ENCODE assay signal across 8 cellular contexts in the genomic region with DNA sequence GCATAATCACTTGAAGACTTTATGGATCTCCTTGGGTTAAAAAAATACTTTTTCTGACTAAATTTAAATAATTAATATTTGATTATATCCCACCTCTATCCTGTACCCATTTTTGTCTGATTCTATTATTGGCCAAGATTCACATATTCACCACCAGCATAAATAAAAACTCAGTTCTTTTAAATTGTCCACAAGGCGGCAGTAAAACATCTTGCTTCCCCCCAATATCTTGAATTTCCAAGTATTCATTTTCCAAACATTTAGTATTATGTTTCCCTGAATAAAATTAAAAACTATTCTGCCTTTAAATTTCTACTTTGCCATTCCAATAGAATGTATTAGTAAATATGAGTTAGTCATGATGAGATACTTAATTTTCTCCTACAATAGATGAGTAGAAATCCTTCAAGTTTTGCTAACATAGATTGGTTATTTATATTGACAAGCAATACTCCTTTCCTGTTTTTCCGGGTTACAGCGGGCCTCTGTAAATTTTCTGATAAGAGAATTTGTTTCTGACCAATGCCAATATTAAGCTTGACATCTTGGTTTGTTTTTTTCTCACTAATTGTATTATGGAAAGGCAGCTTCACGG.
DNase-seq lines count a peak whose midpoint lies in the region; ATAC-seq, FAIRE-seq and TF ChIP-seq lines count a peak whose summit lies in the region.

No MANE protein-coding gene starts in this region.

- DNase-seq in AG09319 (ENCODE audit: extremely low read depth, low read depth) = no peak
- no peak for DNase-seq in keratinocyte (ENCODE audit: low read depth, low spot score)
- no peak for DNase-seq in DMS153 (lab: John Stamatoyannopoulos, UW)
- DNase-seq in stimulated activated CD4-positive, alpha-beta T cell treated with anti-CD3 and anti-CD28 coated beads, Interleukin-2, amount 100 ng/mL, for 48 hours = no peak

- no peak for FAIRE-seq in keratinocyte (lab: Jason Lieb, UNC)

- no peak for ATAC-seq in HG03342 (IDR thresholded peaks at IDR 0.05; ENCODE audit: unreplicated experiment)
- ATAC-seq in HG03442 (IDR thresholded peaks at IDR 0.05; ENCODE audit: unreplicated experiment) = no peak

- no peak overlapping the region for H2AFZ ChIP-seq in keratinocyte (ENCODE audit: control insufficient read depth, low read length)

- TF ChIP-seq CTCF in AG09319 (IDR thresholded peaks at IDR 0.05; ENCODE audit: low read depth, low read length) (peak; percentile 54), HEK293 (tag by site-specific recombination; IDR thresholded peaks at IDR 0.05) (no peak), VCaP (conservative IDR thresholded peaks at IDR 0.05) (peak; percentile 88), keratinocyte (optimal IDR thresholded peaks at IDR 0.05 in 1 of 3, IDR thresholded peaks at IDR 0.05 in 1 of 3, conservative IDR thresholded peaks at IDR 0.05 in 1 of 3; ENCODE audit: extremely low read depth in 1 of 3, insufficient read depth in 2 of 3, low read length in 3 of 3) (peak in 2 of 3 experiments; percentile 30 to 38)

- no peak overlapping the region for H3K4me3 ChIP-seq in HEK293 (ENCODE audit: low read depth, low read length)
- H3K4me3 ChIP-seq in keratinocyte (ENCODE audit: control insufficient read depth in 2 of 3, extremely low read depth in 1 of 3, insufficient read depth in 2 of 3, low read depth in 1 of 3, low read length in 3 of 3) = no peak overlapping the region

- no peak overlapping the region for H3K9ac ChIP-seq in keratinocyte (ENCODE audit: control insufficient read depth, extremely low read depth, insufficient read depth, low read length)

- H3K27ac ChIP-seq in HEK293 (ENCODE audit: extremely low read depth, low read depth, low read length) (no peak overlapping the region), VCaP (no peak overlapping the region), keratinocyte (ENCODE audit: control insufficient read depth, insufficient read depth, low read length) (no peak overlapping the region)

- H3K9me3 ChIP-seq in HEK293 (ENCODE audit: control insufficient read depth, insufficient read depth, low read depth, low read length) = no peaks in the 10 kb centered on the region
- no peaks in the 10 kb centered on the region for H3K9me3 ChIP-seq in keratinocyte (ENCODE audit: control insufficient read depth, low read depth, low read length)

- dilution Hi-C loops in keratinocyte (cut with MboI; ENCODE audit: extremely low pct_ligation_motif_present, low sequenced_read_pairs) = no loop called here

- H4K20me1 ChIP-seq in keratinocyte (ENCODE audit: control insufficient read depth, extremely low read depth, insufficient read depth, low read length) = no peaks in the 10 kb centered on the region

- no peaks in the 10 kb centered on the region for H3K27me3 ChIP-seq in keratinocyte (ENCODE audit: control insufficient read depth, extremely low read depth, insufficient read depth, low read length)

- H3K4me1 ChIP-seq in HEK293 (ENCODE audit: control insufficient read depth, insufficient read depth, low read length) (no peaks in the 10 kb centered on the region), keratinocyte (ENCODE audit: control insufficient read depth, extremely low read depth, insufficient read depth, low read length) (no peaks in the 10 kb centered on the region)

- no peaks in the 10 kb centered on the region for H3K36me3 ChIP-seq in HEK293 (ENCODE audit: control insufficient read depth in 2 of 2, insufficient read depth in 1 of 2, low read length in 2 of 2)
- no peaks in the 10 kb centered on the region for H3K36me3 ChIP-seq in keratinocyte (ENCODE audit: control insufficient read depth in 2 of 2, extremely low read depth in 1 of 2, insufficient read depth in 2 of 2, low read length in 2 of 2)

- no peak overlapping the region for H3K4me2 ChIP-seq in keratinocyte (ENCODE audit: control insufficient read depth, extremely low read depth, insufficient read depth, low read depth, low read length)

- POLR2A ChIA-PET in HEK293 (lab: Yijun Ruan, JAX) = no interaction called here

- CTCF ChIA-PET in HEK293 (lab: Yijun Ruan, JAX) = interaction anchor here (0.5 to 1.1 kb wide), 6 partner anchors 9 to 1122 kb away, joined by 3 to 8 read pairs (median 4); no protein-coding TSS in a partner anchor

- H3K79me2 ChIP-seq in keratinocyte (ENCODE audit: control insufficient read depth, insufficient read depth, low read length) = no peaks in the 10 kb centered on the region

- no peaks in the 10 kb centered on the region for H3K9me1 ChIP-seq in keratinocyte (ENCODE audit: control insufficient read depth, extremely low read depth, insufficient read depth, low read length)

TF ChIP-seq in HEK293, 187 proteins besides CTCF, POLR2A, EP300 and RAD21:
- TF ChIP-seq ZNF654 (tag by site-specific recombination; IDR thresholded peaks at IDR 0.05; ENCODE audit: low read depth) (peak; percentile 56), KLF9 (tag by site-specific recombination; IDR thresholded peaks at IDR 0.05; ENCODE audit: low read depth) (no peak)
